Comparison of ENCODE assay signal across 1 cellular context in the genomic region with DNA sequence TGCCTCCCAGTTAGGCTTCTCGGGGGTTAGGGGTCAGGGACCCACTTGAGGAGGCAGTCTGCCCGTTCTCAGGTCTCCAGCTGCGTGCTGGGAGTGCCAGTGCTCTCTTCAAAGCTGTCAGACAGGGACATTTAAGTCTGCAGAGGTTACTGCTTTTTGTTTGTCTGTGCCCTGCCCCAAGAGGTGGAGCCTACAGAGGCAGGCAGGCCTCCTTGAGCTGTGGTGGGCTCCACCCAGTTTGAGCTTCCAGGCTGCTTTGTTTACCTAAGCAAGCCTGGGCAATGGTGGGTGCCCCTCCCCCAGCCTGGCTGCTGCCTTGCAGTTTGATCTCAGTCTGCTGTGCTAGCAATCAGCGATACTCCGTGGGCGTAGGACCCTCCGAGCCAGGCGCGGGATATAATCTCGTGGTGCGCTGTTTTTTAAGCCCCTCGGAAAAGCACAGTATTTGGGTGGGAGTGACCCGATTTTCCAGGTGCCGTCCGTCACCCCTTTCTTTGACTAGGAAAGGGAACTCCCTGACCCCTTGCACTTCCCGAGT.
A peak's percentile ranks its signal among the peaks of the same experiment; 100 is the strongest.
TF ChIP-seq lines count a peak whose summit lies in the region.

No MANE protein-coding gene starts in this region.

TF ChIP-seq in HEK293, 187 proteins besides CTCF, POLR2A, EP300 and RAD21 (continued from another document):
- TF ChIP-seq, protein P1, sequence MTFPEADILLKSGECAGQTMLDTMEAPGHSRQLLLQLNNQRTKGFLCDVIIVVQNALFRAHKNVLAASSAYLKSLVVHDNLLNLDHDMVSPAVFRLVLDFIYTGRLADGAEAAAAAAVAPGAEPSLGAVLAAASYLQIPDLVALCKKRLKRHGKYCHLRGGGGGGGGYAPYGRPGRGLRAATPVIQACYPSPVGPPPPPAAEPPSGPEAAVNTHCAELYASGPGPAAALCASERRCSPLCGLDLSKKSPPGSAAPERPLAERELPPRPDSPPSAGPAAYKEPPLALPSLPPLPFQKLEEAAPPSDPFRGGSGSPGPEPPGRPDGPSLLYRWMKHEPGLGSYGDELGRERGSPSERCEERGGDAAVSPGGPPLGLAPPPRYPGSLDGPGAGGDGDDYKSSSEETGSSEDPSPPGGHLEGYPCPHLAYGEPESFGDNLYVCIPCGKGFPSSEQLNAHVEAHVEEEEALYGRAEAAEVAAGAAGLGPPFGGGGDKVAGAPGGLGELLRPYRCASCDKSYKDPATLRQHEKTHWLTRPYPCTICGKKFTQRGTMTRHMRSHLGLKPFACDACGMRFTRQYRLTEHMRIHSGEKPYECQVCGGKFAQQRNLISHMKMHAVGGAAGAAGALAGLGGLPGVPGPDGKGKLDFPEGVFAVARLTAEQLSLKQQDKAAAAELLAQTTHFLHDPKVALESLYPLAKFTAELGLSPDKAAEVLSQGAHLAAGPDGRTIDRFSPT (tag by site-specific recombination; IDR thresholded peaks at IDR 0.05), result peak; percentile 46; the same call in 1 of the 2 replicates
- TF ChIP-seq ZXDB (tag by site-specific recombination; IDR thresholded peaks at IDR 0.05), result peak; percentile 31; the same call in 1 of the 2 replicates
- TF ChIP-seq, protein P2, sequence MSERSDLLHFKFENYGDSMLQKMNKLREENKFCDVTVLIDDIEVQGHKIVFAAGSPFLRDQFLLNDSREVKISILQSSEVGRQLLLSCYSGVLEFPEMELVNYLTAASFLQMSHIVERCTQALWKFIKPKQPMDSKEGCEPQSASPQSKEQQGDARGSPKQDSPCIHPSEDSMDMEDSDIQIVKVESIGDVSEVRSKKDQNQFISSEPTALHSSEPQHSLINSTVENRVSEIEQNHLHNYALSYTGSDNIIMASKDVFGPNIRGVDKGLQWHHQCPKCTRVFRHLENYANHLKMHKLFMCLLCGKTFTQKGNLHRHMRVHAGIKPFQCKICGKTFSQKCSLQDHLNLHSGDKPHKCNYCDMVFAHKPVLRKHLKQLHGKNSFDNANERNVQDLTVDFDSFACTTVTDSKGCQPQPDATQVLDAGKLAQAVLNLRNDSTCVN (tag by site-specific recombination; optimal IDR thresholded peaks at IDR 0.05), result peak; percentile 37
- TF ChIP-seq IKZF3 (tag by site-specific recombination; IDR thresholded peaks at IDR 0.05), result peak; percentile 67; the same call in 1 of the 2 replicates
- TF ChIP-seq, protein P3, sequence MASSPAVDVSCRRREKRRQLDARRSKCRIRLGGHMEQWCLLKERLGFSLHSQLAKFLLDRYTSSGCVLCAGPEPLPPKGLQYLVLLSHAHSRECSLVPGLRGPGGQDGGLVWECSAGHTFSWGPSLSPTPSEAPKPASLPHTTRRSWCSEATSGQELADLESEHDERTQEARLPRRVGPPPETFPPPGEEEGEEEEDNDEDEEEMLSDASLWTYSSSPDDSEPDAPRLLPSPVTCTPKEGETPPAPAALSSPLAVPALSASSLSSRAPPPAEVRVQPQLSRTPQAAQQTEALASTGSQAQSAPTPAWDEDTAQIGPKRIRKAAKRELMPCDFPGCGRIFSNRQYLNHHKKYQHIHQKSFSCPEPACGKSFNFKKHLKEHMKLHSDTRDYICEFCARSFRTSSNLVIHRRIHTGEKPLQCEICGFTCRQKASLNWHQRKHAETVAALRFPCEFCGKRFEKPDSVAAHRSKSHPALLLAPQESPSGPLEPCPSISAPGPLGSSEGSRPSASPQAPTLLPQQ (tag by site-specific recombination; IDR thresholded peaks at IDR 0.05), result peak; percentile 70
